ENCODE assay signal across 8 cellular contexts in the genomic region with DNA sequence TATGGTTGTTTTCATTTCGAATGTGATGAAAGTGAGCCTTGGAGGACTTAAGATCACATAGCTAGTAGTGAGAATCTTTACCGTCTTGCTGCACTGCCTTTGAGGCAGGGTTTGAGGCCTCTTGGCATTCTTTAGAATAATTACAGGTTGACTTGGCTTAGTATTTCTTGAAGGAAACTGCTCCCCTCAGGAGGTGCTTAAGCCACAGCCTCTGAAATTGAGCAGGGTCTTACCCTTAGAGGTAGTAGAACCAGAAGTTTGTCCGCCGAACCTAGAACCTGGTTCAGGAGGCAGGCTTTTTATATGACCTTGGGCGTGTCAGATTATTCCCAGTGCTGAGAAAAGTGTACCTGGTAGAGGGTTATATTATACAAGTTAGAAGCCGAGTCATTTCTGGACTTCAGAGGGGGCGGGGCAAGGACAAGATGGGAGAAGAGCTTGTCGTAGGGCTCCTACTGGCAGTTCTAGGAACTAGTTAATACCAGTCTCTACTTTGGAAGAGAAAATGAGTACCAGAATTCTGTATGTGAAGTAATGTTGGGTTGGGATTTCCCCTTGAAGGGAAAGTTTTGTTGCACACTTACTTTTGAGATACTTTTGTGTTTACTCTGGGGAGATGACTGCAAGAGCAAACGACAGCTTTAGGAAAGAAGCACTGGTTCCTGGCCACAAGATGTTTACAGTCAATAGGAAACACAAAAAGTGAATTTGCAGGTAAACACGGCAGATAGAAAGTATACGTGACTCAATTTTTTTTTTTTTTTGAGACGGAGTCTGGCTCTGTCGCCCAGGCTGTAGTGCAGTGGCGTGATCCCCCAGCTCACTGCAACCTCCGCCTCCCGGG. TPM values are rescaled to one million over a fixed set of nuclear protein-coding genes. Genes with fewer than 3 reads are reported as not detected.
DNase-seq lines count a peak whose midpoint lies in the region; ATAC-seq lines count a peak whose summit lies in the region.

No MANE protein-coding gene starts in this region.

- peak overlapping the region; percentile 74 for H3K27ac Mint-ChIP-seq in activated CD4-positive, alpha-beta memory T cell treated with anti-CD3 and anti-CD28 coated beads, Interleukin-2, amount 10 ng/mL, durations not matched to agents 7 days and 5 days
- H3K27ac Mint-ChIP-seq in natural killer cell treated with Interleukin-12 subunit alpha and Interleukin-12 subunit beta and Interleukin-15 and Interleukin-18, amount 100 ng/mL, for 72 hours: peak overlapping the region; percentile 97 to 99

- no peaks in the 10 kb centered on the region for H3K9me3 Mint-ChIP-seq in activated CD4-positive, alpha-beta memory T cell treated with anti-CD3 and anti-CD28 coated beads, Interleukin-2, amount 10 ng/mL, durations not matched to agents 7 days and 5 days
- H3K9me3 Mint-ChIP-seq in natural killer cell treated with Interleukin-12 subunit alpha and Interleukin-12 subunit beta and Interleukin-15 and Interleukin-18, amount 100 ng/mL, for 72 hours: peaks cover 8% of the 10 kb centered on the region

- H3K4me3 Mint-ChIP-seq in activated CD4-positive, alpha-beta memory T cell treated with anti-CD3 and anti-CD28 coated beads, Interleukin-2, amount 10 ng/mL, durations not matched to agents 7 days and 5 days: peak overlapping the region; percentile 74
- H3K4me3 Mint-ChIP-seq in natural killer cell treated with Interleukin-12 subunit alpha and Interleukin-12 subunit beta and Interleukin-15 and Interleukin-18, amount 100 ng/mL, for 72 hours: peak overlapping the region; percentile 96

- CTCF ChIA-PET in activated CD4-positive, alpha-beta memory T cell treated with anti-CD3 and anti-CD28 coated beads, Interleukin-2, amount 10 ng/mL, durations not matched to agents 7 days and 5 days (lab: Charles Lee): interaction anchor here (0.7 to 2.2 kb wide), 15 partner anchors 11 to 1829 kb away, joined by 3 to 9 read pairs (median 3); a partner anchor contains a TSS

- H3K4me1 ChIP-seq in thymus (ENCODE audit: control insufficient read depth, insufficient read depth, low read length): peaks cover 10% of the 10 kb centered on the region

- no peaks in the 10 kb centered on the region for H3K27me3 Mint-ChIP-seq in activated CD4-positive, alpha-beta memory T cell treated with anti-CD3 and anti-CD28 coated beads, Interleukin-2, amount 10 ng/mL, durations not matched to agents 7 days and 5 days
- H3K27me3 Mint-ChIP-seq in natural killer cell treated with Interleukin-12 subunit alpha and Interleukin-12 subunit beta and Interleukin-15 and Interleukin-18, amount 100 ng/mL, for 72 hours: peaks cover 6 to 10% of the 10 kb centered on the region in 2 donors

- peak; percentile 39 for ATAC-seq in HG02798 (IDR thresholded peaks at IDR 0.05; ENCODE audit: poor library complexity, unreplicated experiment)
- peak in 1 of 2 donors; percentile 37 for ATAC-seq in natural killer cell treated with Interleukin-12 subunit alpha and Interleukin-12 subunit beta and Interleukin-15 and Interleukin-18, amount 100 ng/mL, for 72 hours

- POLR2A ChIA-PET in activated CD4-positive, alpha-beta memory T cell treated with anti-CD3 and anti-CD28 coated beads, Interleukin-2, amount 10 ng/mL, durations not matched to agents 7 days and 5 days (lab: Charles Lee): interaction anchor here (0.7 to 2.4 kb wide), 11 partner anchors 12 to 1139 kb away, joined by 3 to 15 read pairs (median 4); a partner anchor contains a TSS

- peaks cover 8% of the 10 kb centered on the region for H3K36me3 ChIP-seq in thymus (ENCODE audit: control insufficient read depth, insufficient read depth)

- H3K36me3 Mint-ChIP-seq in activated CD4-positive, alpha-beta memory T cell treated with anti-CD3 and anti-CD28 coated beads, Interleukin-2, amount 10 ng/mL, durations not matched to agents 7 days and 5 days (ENCODE audit: low read depth): peaks cover 45% of the 10 kb centered on the region
- H3K36me3 Mint-ChIP-seq in natural killer cell treated with Interleukin-12 subunit alpha and Interleukin-12 subunit beta and Interleukin-15 and Interleukin-18, amount 100 ng/mL, for 72 hours: peaks cover 41% of the 10 kb centered on the region

- WGBS in thymus: 67% methylated on average over 16 of the region's 16 CpGs

- H3K4me1 Mint-ChIP-seq in activated CD4-positive, alpha-beta memory T cell treated with anti-CD3 and anti-CD28 coated beads, Interleukin-2, amount 10 ng/mL, durations not matched to agents 7 days and 5 days: peaks cover 46% of the 10 kb centered on the region
- H3K4me1 Mint-ChIP-seq in natural killer cell treated with Interleukin-12 subunit alpha and Interleukin-12 subunit beta and Interleukin-15 and Interleukin-18, amount 100 ng/mL, for 72 hours (ENCODE audit: low read depth in 2 of 2): peaks cover 37 to 50% of the 10 kb centered on the region in 2 donors

- H3K27ac ChIP-seq in thymus (ENCODE audit: low read depth): peak overlapping the region; percentile 65

- peak; percentile 14 for DNase-seq in NCI-H748 (lab: John Stamatoyannopoulos, UW; ENCODE audit: unreplicated experiment)
- no peak for DNase-seq in NCI-H748 treated with DMSO at 0.1 percent for 48 hours (lab: John Stamatoyannopoulos, UW)
- DNase-seq in NCI-H460 (ENCODE audit: extremely low read depth, low read depth): peak; percentile 44
- peak; percentile 80 for DNase-seq in activated CD4-positive, alpha-beta memory T cell treated with anti-CD3 and anti-CD28 coated beads, Interleukin-2, amount 10 ng/mL, durations not matched to agents 7 days and 5 days
- peak; percentile 61 for DNase-seq in epidermal melanocyte (ENCODE audit: insufficient read length, low spot score)
- peak; percentile 72 for DNase-seq in natural killer cell treated with Interleukin-12 subunit alpha and Interleukin-12 subunit beta and Interleukin-15 and Interleukin-18, amount 100 ng/mL, for 72 hours (ENCODE audit: low spot score)

- peak overlapping the region; percentile 98 for H3K4me3 ChIP-seq in thymus (ENCODE audit: low read length)

- no peaks in the 10 kb centered on the region for H3K9me3 ChIP-seq in thymus (ENCODE audit: control insufficient read depth)

- H3K27me3 ChIP-seq in thymus (ENCODE audit: control insufficient read depth, insufficient read depth): no peaks in the 10 kb centered on the region

RNA-seq across cellular contexts. Expression of a gene that starts 1.3 kb away (rescaled TPM):
- 68.2 and 83.4 TPM in 2 replicates for total RNA-seq in NCI-H460 (2014; rRNA removed; shearing (Covaris generic))
- 54.4 and 60.8 TPM in 2 replicates for polyA plus RNA-seq in NCI-H460 (2014; cell fraction: nucleus; rRNA removed)
- total RNA-seq in activated CD4-positive, alpha-beta memory T cell treated with anti-CD3 and anti-CD28 coated beads, Interleukin-2, amount 10 ng/mL, durations not matched to agents 7 days and 5 days: 10 to 100 TPM; 56.4 to 56.5 TPM
- 10 to 100 TPM; 45.8 to 56.2 TPM for total RNA-seq in natural killer cell treated with Interleukin-12 subunit alpha and Interleukin-12 subunit beta and Interleukin-15 and Interleukin-18, amount 100 ng/mL, for 72 hours
- polyA plus RNA-seq in thymus: 77.9 TPM
